Comparison of ENCODE assay signal across 8 cellular contexts in genomic region chr10:110210663-110211454, GRCh38. TPM values are rescaled to one million over a fixed set of nuclear protein-coding genes. Genes with fewer than 3 reads are reported as not detected.
DNase-seq lines count a peak whose midpoint lies in the region; ATAC-seq and TF ChIP-seq lines count a peak whose summit lies in the region.

No MANE protein-coding gene starts in this region.

- peak overlapping the region; percentile 98 to 99 for H3K27ac ChIP-seq in coronary artery

- ATAC-seq in GM19372 (IDR thresholded peaks at IDR 0.05; ENCODE audit: low read depth, unreplicated experiment), result peak; percentile 64
- ATAC-seq in HG03520 (IDR thresholded peaks at IDR 0.05; ENCODE audit: unreplicated experiment), result peak; percentile 68

- H3K27me3 ChIP-seq in BJ (ENCODE audit: control insufficient read depth, insufficient read depth, low read length), result no peaks in the 10 kb centered on the region

- TF ChIP-seq CTCF in BJ (IDR thresholded peaks at IDR 0.05; ENCODE audit: insufficient read depth, low read depth, low read length) (no peak), coronary artery (IDR thresholded peaks at IDR 0.05) (no peak)

- CTCF ChIA-PET in BJ (lab: Yijun Ruan, JAX), result interaction anchor here (0.6 to 3.5 kb wide), 7 partner anchors 14 to 85 kb away, joined by 3 to 11 read pairs (median 3); no protein-coding TSS in a partner anchor

- peaks cover 10% of the 10 kb centered on the region for H3K36me3 Mint-ChIP-seq in activated CD4-positive, alpha-beta T cell treated with anti-CD3 and anti-CD28 coated beads, Interleukin-2, amount 10 ng/mL, durations not matched to agents 24 days and 14 days (ENCODE audit: low read depth)

- intact Hi-C loops in activated CD4-positive, alpha-beta T cell treated with anti-CD3 and anti-CD28 coated beads, Interleukin-2, amount 10 ng/mL, durations not matched to agents 24 days and 14 days (cut with micrococcal nuclease), result loop anchor here (1.0 to 5.0 kb wide), 8 partner anchors 11 to 356 kb away; partner anchors contain the start of genes ADD3, DUSP5, SMC3 and XPNPEP1

- H3K4me3 ChIP-seq in BJ (ENCODE audit: low read depth, low read length) (peak overlapping the region; percentile 75), coronary artery (peak overlapping the region; percentile 91)

- peaks cover 8% of the 10 kb centered on the region for H3K27me3 Mint-ChIP-seq in activated CD4-positive, alpha-beta T cell treated with anti-CD3 and anti-CD28 coated beads, Interleukin-2, amount 10 ng/mL, durations not matched to agents 24 days and 14 days

- no peaks in the 10 kb centered on the region for H3K9me3 Mint-ChIP-seq in activated CD4-positive, alpha-beta T cell treated with anti-CD3 and anti-CD28 coated beads, Interleukin-2, amount 10 ng/mL, durations not matched to agents 24 days and 14 days

- peak overlapping the region; percentile 91 for H3K4me3 Mint-ChIP-seq in activated CD4-positive, alpha-beta T cell treated with anti-CD3 and anti-CD28 coated beads, Interleukin-2, amount 10 ng/mL, durations not matched to agents 24 days and 14 days

- no peaks in the 10 kb centered on the region for H3K36me3 ChIP-seq in BJ (ENCODE audit: control insufficient read depth, insufficient read depth, low read length)

- H3K27ac Mint-ChIP-seq in activated CD4-positive, alpha-beta T cell treated with anti-CD3 and anti-CD28 coated beads, Interleukin-2, amount 10 ng/mL, durations not matched to agents 24 days and 14 days, result peak overlapping the region; percentile 98

- DNase-seq in BJ (ENCODE audit: low read depth) (peak; percentile 92), NCI-H526 treated with DMSO at 0.1 percent for 48 hours (lab: John Stamatoyannopoulos, UW) (peak; percentile 91), coronary artery (ENCODE audit: low spot score) (peak; percentile 99), kidney tubule cell (ENCODE audit: low spot score) (peak; percentile 98)
- DNase-seq in activated CD4-positive, alpha-beta T cell treated with anti-CD3 and anti-CD28 coated beads, Interleukin-2, amount 10 ng/mL, durations not matched to agents 24 days and 14 days, result peak; percentile 98
- DNase-seq in stimulated activated CD4-positive, alpha-beta T cell treated with anti-CD3 and anti-CD28 coated beads, Interleukin-15, amount 100 ng/mL, for 48 hours (ENCODE audit: low read depth in 2 of 2), result peak; percentile 89 to 91

- H3K4me1 Mint-ChIP-seq in activated CD4-positive, alpha-beta T cell treated with anti-CD3 and anti-CD28 coated beads, Interleukin-2, amount 10 ng/mL, durations not matched to agents 24 days and 14 days, result peaks cover 68% of the 10 kb centered on the region

- POLR2A ChIA-PET in BJ (lab: Charles Lee), result interaction anchor here (0.5 to 0.7 kb wide), 3 partner anchors 9 to 668 kb away, joined by 3 to 15 read pairs (median 4); no protein-coding TSS in a partner anchor

RNA-seq across cellular contexts. Expression of gene MXI1, which starts 3.5 kb away (rescaled TPM):
- polyA plus RNA-seq in BJ (2011; rRNA removed), result 17.1 and 27.6 TPM in 2 replicates
- polyA minus RNA-seq in BJ (2011; rRNA and poly(A)+ RNA removed), result 9.7 and 10.8 TPM in 2 replicates
- 21.8 and 22.7 TPM in 2 replicates for total RNA-seq in activated CD4-positive, alpha-beta T cell treated with anti-CD3 and anti-CD28 coated beads, Interleukin-2, amount 10 ng/mL, durations not matched to agents 24 days and 14 days

Comparison
In these comparisons a context has a peak if more than half of its experiments do, and no peak if none do; other contexts are left out.
1. Peak in every context shown above with its lines: DNase-seq, ATAC-seq, H3K4me3 ChIP-seq and H3K27ac ChIP-seq.